Comparison of ENCODE assay signal across 1 cellular context in genomic region chr14:86423212-86423611, GRCh38.
A peak's percentile ranks its signal among the peaks of the same experiment; 100 is the strongest.
TF ChIP-seq lines count a peak whose summit lies in the region.

No MANE protein-coding gene starts in this region.

TF ChIP-seq in K562, 482 proteins besides CTCF, POLR2A, EP300 and RAD21 (continued from another document):
- TF ChIP-seq, protein P1, sequence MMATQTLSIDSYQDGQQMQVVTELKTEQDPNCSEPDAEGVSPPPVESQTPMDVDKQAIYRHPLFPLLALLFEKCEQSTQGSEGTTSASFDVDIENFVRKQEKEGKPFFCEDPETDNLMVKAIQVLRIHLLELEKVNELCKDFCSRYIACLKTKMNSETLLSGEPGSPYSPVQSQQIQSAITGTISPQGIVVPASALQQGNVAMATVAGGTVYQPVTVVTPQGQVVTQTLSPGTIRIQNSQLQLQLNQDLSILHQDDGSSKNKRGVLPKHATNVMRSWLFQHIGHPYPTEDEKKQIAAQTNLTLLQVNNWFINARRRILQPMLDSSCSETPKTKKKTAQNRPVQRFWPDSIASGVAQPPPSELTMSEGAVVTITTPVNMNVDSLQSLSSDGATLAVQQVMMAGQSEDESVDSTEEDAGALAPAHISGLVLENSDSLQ (IDR thresholded peaks at IDR 0.05), result no peak
- TF ChIP-seq ETV1 (tag; conservative IDR thresholded peaks at IDR 0.05; ENCODE audit: low read depth) (no peak), MAFG (tag; conservative IDR thresholded peaks at IDR 0.05) (peak; percentile 44), MAFF (IDR thresholded peaks at IDR 0.05; ENCODE audit: low read length) (peak; percentile 81)
